14 cellular contexts compared by ENCODE assay signal in genomic region chr12:104708891-104709290, GRCh38.
"Had no signal": no experiment of that assay in that cellular context is flagged by ENCODE, and none has a peak within 500 bp of the region (broad histone marks: within the 10 kb centered on the region; RNA-seq: fewer than 3 reads in every experiment).

No MANE protein-coding gene starts in this region.

- H3K27me3 Mint-ChIP-seq: activated CD4-positive, alpha-beta memory T cell treated with anti-CD3 and anti-CD28 coated beads for 36 hours; stimulated activated naive CD8-positive, alpha-beta T cell treated with anti-CD3 and anti-CD28 coated beads, Interleukin-15, Interleukin-2, amounts not matched to agents 100 ng/mL and 50 ng/mL, for 24 hours had no signal

- H3K27me3 ChIP-seq: sigmoid colon, upper lobe of left lung had no signal

- H3K9me3 Mint-ChIP-seq: activated CD4-positive, alpha-beta memory T cell treated with anti-CD3 and anti-CD28 coated beads for 36 hours; activated T-helper 2 cell treated with anti-CD3 and anti-CD28 coated beads, Interferon-gamma antibody, Interleukin-2, Interleukin-4, amounts not matched to agents 10 μg/mL and 5 μg/mL and 100 μg/mL, durations not matched to agents 14 hours and 24 hours and 36 hours; nephron; stimulated activated naive CD8-positive, alpha-beta T cell treated with anti-CD3 and anti-CD28 coated beads, Interleukin-15, Interleukin-2, amounts not matched to agents 100 ng/mL and 50 ng/mL, for 24 hours had no signal

- H3K4me3 Mint-ChIP-seq: activated CD4-positive, alpha-beta memory T cell treated with anti-CD3 and anti-CD28 coated beads for 36 hours; nephron; stimulated activated naive CD8-positive, alpha-beta T cell treated with anti-CD3 and anti-CD28 coated beads, Interleukin-15, Interleukin-2, amounts not matched to agents 100 ng/mL and 50 ng/mL, for 24 hours had no signal

- ATAC-seq: esophagus mucosa had no signal

- H3K27ac Mint-ChIP-seq: activated CD4-positive, alpha-beta memory T cell treated with anti-CD3 and anti-CD28 coated beads for 36 hours; activated T-helper 2 cell treated with anti-CD3 and anti-CD28 coated beads, Interferon-gamma antibody, Interleukin-2, Interleukin-4, amounts not matched to agents 10 μg/mL and 5 μg/mL and 100 μg/mL, durations not matched to agents 14 hours and 24 hours and 36 hours; nephron; stimulated activated naive CD8-positive, alpha-beta T cell treated with anti-CD3 and anti-CD28 coated beads, Interleukin-15, Interleukin-2, amounts not matched to agents 100 ng/mL and 50 ng/mL, for 24 hours had no signal

- H3K9me3 ChIP-seq: sigmoid colon, upper lobe of left lung had no signal

- DNase-seq: activated CD4-positive, alpha-beta memory T cell treated with anti-CD3 and anti-CD28 coated beads for 36 hours; activated CD4-positive, CD25-positive, alpha-beta regulatory T cell treated with anti-CD3 and anti-CD28 coated beads, Interleukin-2, amount 50 U/mL, for 72 hours; activated CD8-positive, alpha-beta memory T cell treated with anti-CD3 and anti-CD28 coated beads, Interleukin-2, amount 50 U/mL, for 48 hours; activated naive CD4-positive, alpha-beta T cell treated with anti-CD3 and anti-CD28 coated beads, Interleukin-2, amount 50 U/mL, for 16 hours; anterior cingulate cortex; dorsolateral prefrontal cortex; sigmoid colon; stimulated activated CD4-positive, alpha-beta T cell treated with anti-CD3 and anti-CD28 coated beads, Interleukin-12 subunit alpha, Interleukin-12 subunit beta, amount 100 ng/mL, for 4 hours; stimulated activated CD4-positive, alpha-beta T cell treated with anti-CD3 and anti-CD28 coated beads, Interleukin-2, amount 100 ng/mL, for 48 hours had no signal

- H3K4me3 ChIP-seq: dorsolateral prefrontal cortex, sigmoid colon, upper lobe of left lung had no signal

- H3K36me3 ChIP-seq: sigmoid colon, upper lobe of left lung had no signal
